Comparison of ENCODE assay signal across 11 cellular contexts in the genomic region with DNA sequence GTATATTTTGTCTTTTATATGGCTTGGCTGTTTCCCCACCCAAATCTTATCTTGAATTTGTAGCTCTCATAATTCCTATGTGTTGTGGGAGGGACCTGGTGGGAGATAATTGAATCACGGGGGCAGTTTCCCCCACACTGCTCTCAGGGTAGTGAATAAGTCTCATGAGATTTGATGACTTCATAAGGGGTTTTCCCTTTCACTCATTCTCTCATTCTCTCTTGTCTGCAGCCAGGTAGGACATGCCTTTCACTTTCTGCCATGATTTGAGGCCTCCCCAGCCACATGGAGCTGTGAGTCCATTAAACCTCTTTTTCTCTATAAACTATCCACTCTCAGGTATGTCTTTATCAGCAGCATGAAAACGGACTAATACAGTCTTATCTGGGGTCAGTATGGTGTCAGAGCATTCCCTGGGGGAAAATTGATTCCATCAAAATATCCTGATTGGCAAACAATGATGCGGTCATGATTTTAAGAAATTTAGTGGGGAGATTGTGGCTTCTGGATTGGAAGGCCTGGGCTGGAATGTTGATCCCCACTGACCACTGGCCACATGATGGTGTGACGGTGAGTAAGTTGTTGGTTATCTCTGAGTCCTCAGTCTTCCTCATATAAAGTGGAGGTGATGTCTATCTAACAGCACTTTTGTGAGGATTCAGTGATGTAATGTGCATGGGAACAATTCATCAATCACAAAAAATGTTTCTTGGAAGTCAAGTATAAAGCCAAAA. TPM values are rescaled to one million over a fixed set of nuclear protein-coding genes. Genes with fewer than 3 reads are reported as not detected.
A peak's percentile ranks its signal among the peaks of the same experiment; 100 is the strongest.
DNase-seq lines count a peak whose midpoint lies in the region; ATAC-seq and TF ChIP-seq lines count a peak whose summit lies in the region.
"Had no signal": no experiment of that assay in that cellular context is flagged by ENCODE, and none has a peak within 500 bp of the region (broad histone marks: within the 10 kb centered on the region; RNA-seq: fewer than 3 reads in every experiment).

No MANE protein-coding gene starts in this region.

- no peak overlapping the region for H3K27ac ChIP-seq in coronary artery
- no peak overlapping the region for H3K27ac ChIP-seq in gastroesophageal sphincter
- H3K27ac ChIP-seq: brain microvascular endothelial cell had no signal

- WGBS in gastroesophageal sphincter (ENCODE audit: low coverage in 1 of 2), 2 donors: 68 to 90% methylated on average over 2 to 4 of the region's 4 CpGs

- H3K4me1 ChIP-seq in gastroesophageal sphincter: no peaks in the 10 kb centered on the region

- peak; percentile 87 for ATAC-seq in GM19463 (IDR thresholded peaks at IDR 0.05; ENCODE audit: unreplicated experiment)
- peak; percentile 67 for ATAC-seq in HG03442 (IDR thresholded peaks at IDR 0.05; ENCODE audit: unreplicated experiment)
- no peak for ATAC-seq in GM21717 (IDR thresholded peaks at IDR 0.05; ENCODE audit: unreplicated experiment)
- ATAC-seq in HG02840 (IDR thresholded peaks at IDR 0.05; ENCODE audit: low FRiP score, unreplicated experiment): no peak
- no peak for ATAC-seq in HG03342 (IDR thresholded peaks at IDR 0.05; ENCODE audit: unreplicated experiment)
- no peak for ATAC-seq in gastroesophageal sphincter

- no peaks in the 10 kb centered on the region for H3K36me3 ChIP-seq in gastroesophageal sphincter
- H3K36me3 ChIP-seq: brain microvascular endothelial cell had no signal

- H3K9me3 ChIP-seq in gastroesophageal sphincter: no peaks in the 10 kb centered on the region
- H3K9me3 ChIP-seq: SK-N-SH had no signal

- no peak for TF ChIP-seq POLR2A in gastroesophageal sphincter (IDR thresholded peaks at IDR 0.05)

- no peak for TF ChIP-seq CTCF in coronary artery (IDR thresholded peaks at IDR 0.05)
- no peak for TF ChIP-seq CTCF in gastroesophageal sphincter (IDR thresholded peaks at IDR 0.05)

- DNase-seq in EL (peak; percentile 32), coronary artery (ENCODE audit: low spot score) (peak; percentile 11)
- DNase-seq: brain microvascular endothelial cell, DMS79, SK-N-SH had no signal

- no peaks in the 10 kb centered on the region for H3K27me3 ChIP-seq in gastroesophageal sphincter
- H3K27me3 ChIP-seq: brain microvascular endothelial cell had no signal

- TF ChIP-seq EP300 in gastroesophageal sphincter (IDR thresholded peaks at IDR 0.05): no peak

- H3K4me3 ChIP-seq in coronary artery (no peak overlapping the region), gastroesophageal sphincter (no peak overlapping the region)

RNA-seq across cellular contexts. Expression of a gene that starts 27.5 kb away (rescaled TPM):
- total RNA-seq in gastroesophageal sphincter: 100 to 1,000 TPM in 3 of 4 donors, 10 to 100 TPM in 1; 97.8 to 189 (median 114) TPM

Comparison
In these comparisons a context has a peak if more than half of its experiments do, and no peak if none do; other contexts are left out.
1. ATAC-seq: peak in GM19463 (single experiment) and HG03442 (single experiment); none in GM21717 (single experiment), HG02840 (single experiment), HG03342 (single experiment) and gastroesophageal sphincter (single experiment).